Comparison of ENCODE assay signal across 23 cellular contexts in the genomic region with DNA sequence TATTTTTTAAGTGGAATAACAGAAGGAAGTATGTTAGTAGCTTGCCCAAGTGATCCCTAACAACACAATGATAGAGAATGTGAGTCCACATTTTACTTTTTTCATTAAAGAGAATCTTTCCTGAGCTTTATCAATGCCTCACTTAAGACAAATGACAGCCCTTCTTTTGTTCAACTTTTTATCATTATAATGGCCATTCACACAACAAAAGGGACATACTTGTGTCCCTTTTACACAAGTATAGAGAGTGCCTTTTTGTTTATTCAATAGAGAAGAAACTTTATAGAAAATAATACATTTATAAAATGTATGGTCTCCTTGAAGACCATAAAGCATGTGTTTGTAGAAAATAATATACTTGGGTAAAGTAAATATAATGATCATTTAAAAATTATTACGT.
DNase-seq lines count a peak whose midpoint lies in the region; ATAC-seq and TF ChIP-seq lines count a peak whose summit lies in the region.
"Had no signal": no experiment of that assay in that cellular context is flagged by ENCODE, and none has a peak within 500 bp of the region (broad histone marks: within the 10 kb centered on the region; RNA-seq: fewer than 3 reads in every experiment).

No MANE protein-coding gene starts in this region.

- TF ChIP-seq EP300 in ovary (IDR thresholded peaks at IDR 0.05): no peak

- TF ChIP-seq POLR2A in ovary (IDR thresholded peaks at IDR 0.05): no peak

- ATAC-seq in thoracic aorta (ENCODE audit: insufficient number of reproducible peaks, low FRiP score, low read depth): no peak
- ATAC-seq: GM12878 had no signal

- 88% methylated on average over 1 of the region's 1 CpG for WGBS in HUES64
- 83 to 95% (median 84%) methylated on average over 1 of the region's 1 CpG for WGBS in ovary, 3 donors

- no peak for TF ChIP-seq CTCF in coronary artery (IDR thresholded peaks at IDR 0.05)
- TF ChIP-seq CTCF in thoracic aorta (IDR thresholded peaks at IDR 0.05): no peak
- TF ChIP-seq CTCF in ovary (IDR thresholded peaks at IDR 0.05): no peak

- H3K36me3 ChIP-seq in HUES64 (ENCODE audit: insufficient read depth, low read length) (peaks cover 21% of the 10 kb centered on the region; the same call in 1 of the 2 replicates), thoracic aorta (peaks cover 6% of the 10 kb centered on the region), ovary (no peaks in the 10 kb centered on the region)
- H3K36me3 ChIP-seq: BE2C had no signal

- no peaks in the 10 kb centered on the region for H3K27me3 ChIP-seq in HUES64 (ENCODE audit: insufficient read depth, low read length)
- no peaks in the 10 kb centered on the region for H3K27me3 ChIP-seq in thoracic aorta (replicated peaks; ENCODE audit: insufficient read depth)
- no peaks in the 10 kb centered on the region for H3K27me3 ChIP-seq in ovary
- H3K27me3 ChIP-seq: BE2C, BLaER1 had no signal

- H3K27ac ChIP-seq in HUES64 (ENCODE audit: low read depth, low read length): 0 out of 2 replicates have a peak overlapping the region, but pooled peaks have one; percentile 12
- peak overlapping the region; percentile 7 to 15 for H3K27ac ChIP-seq in coronary artery
- H3K27ac ChIP-seq in thoracic aorta: peak overlapping the region; percentile 16 to 41
- H3K27ac ChIP-seq in ovary: no peak overlapping the region
- H3K27ac ChIP-seq: BLaER1 had no signal

- no peak overlapping the region for H3K9ac ChIP-seq in HUES64 (ENCODE audit: low read depth, low read length)
- H3K9ac ChIP-seq: BLaER1 had no signal

- H3K4me1 ChIP-seq in HUES64 (ENCODE audit: insufficient read depth, low read length) (peaks cover 39% of the 10 kb centered on the region), thoracic aorta (ENCODE audit: control insufficient read depth in 1 of 2, low read depth in 2 of 2) (peaks cover 6 to 22% of the 10 kb centered on the region in 2 donors), ovary (ENCODE audit: insufficient read depth) (peaks cover 3% of the 10 kb centered on the region)
- H3K4me1 ChIP-seq: BE2C, BLaER1 had no signal

- intact Hi-C loops in ovary (cut with DNase I): no loop called here

- H3K4me3 ChIP-seq in HUES64 (ENCODE audit: low read length) (no peak overlapping the region), coronary artery (no peak overlapping the region), thoracic aorta (no peak overlapping the region), ovary (no peak overlapping the region)
- H3K4me3 ChIP-seq: BLaER1, GM12878 had no signal

- no peak for DNase-seq in coronary artery (ENCODE audit: low spot score)
- DNase-seq in thoracic aorta (ENCODE audit: low spot score): no peak
- no peak for DNase-seq in cerebellum (ENCODE audit: low spot score)
- DNase-seq in NK-92 treated with Interleukin-12 subunit alpha and Interleukin-12 subunit beta, amount 100 ng/mL, for 24 hours (lab: John Stamatoyannopoulos, UW): no peak
- DNase-seq in ovary: no peak
- DNase-seq: 8988T; ACHN; BE2C; C1 segment of cervical spinal cord; CD4-positive, alpha-beta memory T cell; CD4-positive, CD25-positive, alpha-beta regulatory T cell; CD8-positive, alpha-beta memory T cell; COR-L47; DMS 273 treated with DMSO at 0.1 percent for 48 hours; DMS153; DMS53; DMS79; DND-41; EL; GDM1 had no signal

- H3K9me3 ChIP-seq in HUES64 (ENCODE audit: insufficient read depth, low read depth, low read length) (peaks cover 20% of the 10 kb centered on the region), thoracic aorta (no peaks in the 10 kb centered on the region), ovary (no peaks in the 10 kb centered on the region)
- H3K9me3 ChIP-seq: BE2C had no signal

Comparison
In these comparisons a context has a peak if more than half of its experiments do, and no peak if none do; other contexts are left out.
1. H3K27ac ChIP-seq: peak in HUES64 (single experiment), coronary artery (2 of 2) and thoracic aorta (2 of 2); none in ovary (0 of 2).